1 cellular context compared by ENCODE assay signal in the genomic region with DNA sequence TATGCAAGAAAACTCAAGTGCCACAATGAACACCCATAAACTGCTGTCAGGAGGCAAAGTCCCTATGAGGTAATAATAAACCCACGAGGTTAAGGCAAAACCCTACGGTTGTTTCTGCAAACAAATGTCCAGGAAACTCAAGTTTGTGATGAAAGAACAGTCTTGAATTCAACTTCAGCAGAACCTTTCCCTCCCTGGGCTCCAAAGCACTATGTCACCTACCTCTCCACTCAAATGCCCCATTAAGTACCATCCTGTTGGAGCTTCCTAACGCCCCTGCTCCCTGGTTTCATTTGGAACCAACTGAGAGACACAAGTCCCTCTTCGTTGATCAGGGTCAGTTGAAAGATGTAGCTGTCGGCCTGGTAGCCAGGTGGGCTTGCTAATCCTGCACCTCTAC.
TF ChIP-seq lines count a peak whose summit lies in the region.

No MANE protein-coding gene starts in this region.

TF ChIP-seq in SK-N-SH treated with all-trans-retinoic acid at 6 μM for 48 hours, 23 proteins besides CTCF, POLR2A, EP300 and RAD21 (continued from another document):
- TF ChIP-seq, protein P1, sequence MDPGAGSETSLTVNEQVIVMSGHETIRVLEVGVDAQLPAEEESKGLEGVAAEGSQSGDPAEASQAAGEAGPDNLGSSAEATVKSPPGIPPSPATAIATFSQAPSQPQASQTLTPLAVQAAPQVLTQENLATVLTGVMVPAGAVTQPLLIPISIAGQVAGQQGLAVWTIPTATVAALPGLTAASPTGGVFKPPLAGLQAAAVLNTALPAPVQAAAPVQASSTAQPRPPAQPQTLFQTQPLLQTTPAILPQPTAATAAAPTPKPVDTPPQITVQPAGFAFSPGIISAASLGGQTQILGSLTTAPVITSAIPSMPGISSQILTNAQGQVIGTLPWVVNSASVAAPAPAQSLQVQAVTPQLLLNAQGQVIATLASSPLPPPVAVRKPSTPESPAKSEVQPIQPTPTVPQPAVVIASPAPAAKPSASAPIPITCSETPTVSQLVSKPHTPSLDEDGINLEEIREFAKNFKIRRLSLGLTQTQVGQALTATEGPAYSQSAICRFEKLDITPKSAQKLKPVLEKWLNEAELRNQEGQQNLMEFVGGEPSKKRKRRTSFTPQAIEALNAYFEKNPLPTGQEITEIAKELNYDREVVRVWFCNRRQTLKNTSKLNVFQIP (CRISPR knock-in tag; IDR thresholded peaks at IDR 0.05; ENCODE audit: borderline replicate concordance, low read depth): no peak
- TF ChIP-seq PATZ1 (CRISPR knock-in tag; IDR thresholded peaks at IDR 0.05; ENCODE audit: borderline replicate concordance): no peak
- TF ChIP-seq, protein P2, sequence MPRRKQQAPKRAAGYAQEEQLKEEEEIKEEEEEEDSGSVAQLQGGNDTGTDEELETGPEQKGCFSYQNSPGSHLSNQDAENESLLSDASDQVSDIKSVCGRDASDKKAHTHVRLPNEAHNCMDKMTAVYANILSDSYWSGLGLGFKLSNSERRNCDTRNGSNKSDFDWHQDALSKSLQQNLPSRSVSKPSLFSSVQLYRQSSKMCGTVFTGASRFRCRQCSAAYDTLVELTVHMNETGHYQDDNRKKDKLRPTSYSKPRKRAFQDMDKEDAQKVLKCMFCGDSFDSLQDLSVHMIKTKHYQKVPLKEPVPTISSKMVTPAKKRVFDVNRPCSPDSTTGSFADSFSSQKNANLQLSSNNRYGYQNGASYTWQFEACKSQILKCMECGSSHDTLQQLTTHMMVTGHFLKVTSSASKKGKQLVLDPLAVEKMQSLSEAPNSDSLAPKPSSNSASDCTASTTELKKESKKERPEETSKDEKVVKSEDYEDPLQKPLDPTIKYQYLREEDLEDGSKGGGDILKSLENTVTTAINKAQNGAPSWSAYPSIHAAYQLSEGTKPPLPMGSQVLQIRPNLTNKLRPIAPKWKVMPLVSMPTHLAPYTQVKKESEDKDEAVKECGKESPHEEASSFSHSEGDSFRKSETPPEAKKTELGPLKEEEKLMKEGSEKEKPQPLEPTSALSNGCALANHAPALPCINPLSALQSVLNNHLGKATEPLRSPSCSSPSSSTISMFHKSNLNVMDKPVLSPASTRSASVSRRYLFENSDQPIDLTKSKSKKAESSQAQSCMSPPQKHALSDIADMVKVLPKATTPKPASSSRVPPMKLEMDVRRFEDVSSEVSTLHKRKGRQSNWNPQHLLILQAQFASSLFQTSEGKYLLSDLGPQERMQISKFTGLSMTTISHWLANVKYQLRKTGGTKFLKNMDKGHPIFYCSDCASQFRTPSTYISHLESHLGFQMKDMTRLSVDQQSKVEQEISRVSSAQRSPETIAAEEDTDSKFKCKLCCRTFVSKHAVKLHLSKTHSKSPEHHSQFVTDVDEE (CRISPR knock-in tag; IDR thresholded peaks at IDR 0.05): no peak
- no peak for TF ChIP-seq CSDC2 (CRISPR knock-in tag; IDR thresholded peaks at IDR 0.05)
- no peak for TF ChIP-seq RARB (CRISPR knock-in tag; IDR thresholded peaks at IDR 0.05)
- no peak for TF ChIP-seq ZNF70 (CRISPR knock-in tag; IDR thresholded peaks at IDR 0.05)
- no peak for TF ChIP-seq ZC3H10 (CRISPR knock-in tag; IDR thresholded peaks at IDR 0.05)
- no peak for TF ChIP-seq PPARA (CRISPR knock-in tag; IDR thresholded peaks at IDR 0.05; ENCODE audit: borderline replicate concordance)
- no peak for TF ChIP-seq TCF4 (CRISPR knock-in tag; IDR thresholded peaks at IDR 0.05; ENCODE audit: borderline replicate concordance)
- TF ChIP-seq SNAI2 (CRISPR knock-in tag; IDR thresholded peaks at IDR 0.05): no peak
